Comparison of ENCODE assay signal across 13 cellular contexts in the genomic region with DNA sequence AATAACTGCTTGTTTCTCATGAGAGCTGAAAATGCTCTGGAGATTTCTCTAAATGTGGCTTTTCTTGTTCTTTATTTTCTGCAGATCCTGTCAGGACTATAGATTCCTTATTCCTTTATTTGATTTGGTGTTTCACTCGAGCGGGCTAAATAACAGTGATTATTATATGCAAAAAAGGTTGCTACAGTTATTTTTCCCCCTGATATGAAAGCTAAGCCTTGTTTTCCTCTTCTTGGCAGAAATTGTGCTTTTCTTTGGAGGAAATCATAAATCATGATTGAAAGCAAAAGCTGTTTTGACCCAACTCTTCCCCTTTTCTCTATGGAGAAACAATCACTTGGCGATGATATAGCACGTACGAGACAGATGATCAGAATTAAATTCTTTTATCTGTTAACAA. TPM values are rescaled to one million over a fixed set of nuclear protein-coding genes. Genes with fewer than 3 reads are reported as not detected.
DNase-seq lines count a peak whose midpoint lies in the region; ATAC-seq and TF ChIP-seq lines count a peak whose summit lies in the region.
"Had no signal": no experiment of that assay in that cellular context is flagged by ENCODE, and none has a peak within 500 bp of the region (broad histone marks: within the 10 kb centered on the region; RNA-seq: fewer than 3 reads in every experiment).

No MANE protein-coding gene starts in this region.

- H3K36me3 ChIP-seq in heart right ventricle (no peaks in the 10 kb centered on the region), uterus (no peaks in the 10 kb centered on the region), endodermal cell (ENCODE audit: control insufficient read depth, insufficient read depth, low read length) (no peaks in the 10 kb centered on the region)

- H3K9me3 ChIP-seq in heart right ventricle (no peaks in the 10 kb centered on the region), uterus (no peaks in the 10 kb centered on the region), endodermal cell (ENCODE audit: control insufficient read depth, low read length) (no peaks in the 10 kb centered on the region)

- no peak for TF ChIP-seq POLR2A in uterus (IDR thresholded peaks at IDR 0.05)

- H3K36me3 Mint-ChIP-seq in neural crest cell (ENCODE audit: low read depth) (peaks cover 2% of the 10 kb centered on the region), endodermal cell (ENCODE audit: low read depth) (peaks cover 6% of the 10 kb centered on the region)

- DNase-seq in heart right ventricle = no peak
- no peak for DNase-seq in Right ventricle myocardium inferior (ENCODE audit: missing footprints)
- DNase-seq in dorsolateral prefrontal cortex = no peak
- DNase-seq in neural crest cell (ENCODE audit: low read depth, low spot score) = no peak
- DNase-seq in uterus = no peak
- DNase-seq in activated CD4-positive, alpha-beta T cell treated with anti-CD3 and anti-CD28 coated beads, Interleukin-2, amount 50 U/mL, for 4 hours = no peak
- no peak for DNase-seq in endodermal cell
- DNase-seq: ACHN, NCI-H2227 treated with DMSO at 0.1 percent for 48 hours had no signal

- H3K9me3 Mint-ChIP-seq in neural crest cell = no peaks in the 10 kb centered on the region
- H3K9me3 Mint-ChIP-seq in endodermal cell = no peaks in the 10 kb centered on the region
- H3K9me3 Mint-ChIP-seq: central memory CD8-positive, alpha-beta T cell; stimulated activated naive CD8-positive, alpha-beta T cell treated with anti-CD3 and anti-CD28 coated beads, Interleukin-15, Interleukin-2, amounts not matched to agents 100 ng/mL and 50 ng/mL, for 24 hours; T-helper 1 cell treated with Interleukin-12 subunit alpha and Interleukin-12 subunit beta and Interleukin-4 antibody, amounts not matched to agents 30 μg/mL and 1 μg/mL, for 36 hours had no signal

- H3K27ac ChIP-seq in heart right ventricle (peak overlapping the region; percentile 52 to 96 (median 80)), dorsolateral prefrontal cortex (peak overlapping the region; percentile 67 to 100 (median 96)), uterus (peak overlapping the region; percentile 70 to 76), endodermal cell (ENCODE audit: low read depth, low read length) (no peak overlapping the region)

- intact Hi-C loops in heart right ventricle (cut with DNase I) = loop anchor here in 2 of 10 donors (2.0 kb wide), 2 partner anchors 29 to 31 kb away; partner anchors contain the start of gene PPFIBP1 (in 1 of the 2)
- intact Hi-C loops in Right ventricle myocardium inferior (cut with DNase I) = loop anchor here (2.0 to 5.0 kb wide), 2 partner anchors 17 to 37 kb away; no protein-coding TSS in a partner anchor
- intact Hi-C loops in dorsolateral prefrontal cortex (cut with DNase I) = loop anchor here in 1 of 2 donors (5.0 kb wide), 1 partner anchor 33 kb away; the partner anchor contains the start of gene PPFIBP1
- intact Hi-C loops in uterus (cut with DNase I; ENCODE audit: low total_unique reads) = no loop called here

- H3K4me3 ChIP-seq in heart right ventricle (peak overlapping the region in 8 of 10 donors; percentile 11 to 31 (median 22)), dorsolateral prefrontal cortex (peak overlapping the region in 57 of 59 donors; percentile 3 to 62 (median 34)), uterus (peak overlapping the region in 1 of 2 donors; percentile 17), endodermal cell (ENCODE audit: low read length) (no peak overlapping the region)

- ATAC-seq in heart right ventricle = no peak
- no peak for ATAC-seq in Right ventricle myocardium inferior
- no peak for ATAC-seq in HG03039 (IDR thresholded peaks at IDR 0.05; ENCODE audit: unreplicated experiment)

- H3K9ac ChIP-seq in endodermal cell (ENCODE audit: extremely low read depth, low read length, poor library complexity, severe bottlenecking) = no peak overlapping the region

- H3K27me3 ChIP-seq in heart right ventricle (no peaks in the 10 kb centered on the region), dorsolateral prefrontal cortex (no peaks in the 10 kb centered on the region), uterus (no peaks in the 10 kb centered on the region), endodermal cell (ENCODE audit: control insufficient read depth, insufficient read depth, low read length, poor library complexity, severe bottlenecking) (no peaks in the 10 kb centered on the region)

- H3K27me3 Mint-ChIP-seq in neural crest cell (ENCODE audit: low read depth) (no peaks in the 10 kb centered on the region), endodermal cell (ENCODE audit: insufficient read depth) (no peaks in the 10 kb centered on the region)

- TF ChIP-seq CTCF in heart right ventricle (IDR thresholded peaks at IDR 0.05) (no peak), dorsolateral prefrontal cortex (IDR thresholded peaks at IDR 0.05 in 54 of 56, conservative IDR thresholded peaks at IDR 0.05 in 2 of 56; ENCODE audit: low read depth in 1 of 56, partially characterized antibody in 56 of 56) (no peak), neural crest cell (conservative IDR thresholded peaks at IDR 0.05) (no peak), uterus (IDR thresholded peaks at IDR 0.05) (no peak), endodermal cell (conservative IDR thresholded peaks at IDR 0.05) (no peak)

- H3K4me1 ChIP-seq in heart right ventricle (peaks cover 18 to 99% (median 91%) of the 10 kb centered on the region in 9 donors), uterus (peaks cover 10 to 11% of the 10 kb centered on the region in 2 donors), endodermal cell (ENCODE audit: control insufficient read depth, insufficient read depth, low read length) (peaks cover 17% of the 10 kb centered on the region)

- peak overlapping the region; percentile 98 for H3K27ac Mint-ChIP-seq in neural crest cell (ENCODE audit: unreplicated experiment)
- no peak overlapping the region for H3K27ac Mint-ChIP-seq in endodermal cell
- H3K27ac Mint-ChIP-seq: stimulated activated naive CD8-positive, alpha-beta T cell treated with anti-CD3 and anti-CD28 coated beads, Interleukin-15, Interleukin-2, amounts not matched to agents 100 ng/mL and 50 ng/mL, for 24 hours; T-helper 1 cell treated with Interleukin-12 subunit alpha and Interleukin-12 subunit beta and Interleukin-4 antibody, amounts not matched to agents 30 μg/mL and 1 μg/mL, for 36 hours had no signal

- H3K4me3 Mint-ChIP-seq in neural crest cell (peak overlapping the region; percentile 54), endodermal cell (no peak overlapping the region)
- H3K4me3 Mint-ChIP-seq: central memory CD8-positive, alpha-beta T cell; stimulated activated naive CD8-positive, alpha-beta T cell treated with anti-CD3 and anti-CD28 coated beads, Interleukin-15, Interleukin-2, amounts not matched to agents 100 ng/mL and 50 ng/mL, for 24 hours; T-helper 1 cell treated with Interleukin-12 subunit alpha and Interleukin-12 subunit beta and Interleukin-4 antibody, amounts not matched to agents 30 μg/mL and 1 μg/mL, for 36 hours had no signal

- peaks cover 65% of the 10 kb centered on the region for H3K4me1 Mint-ChIP-seq in neural crest cell
- peaks cover 55% of the 10 kb centered on the region for H3K4me1 Mint-ChIP-seq in endodermal cell
- H3K4me1 Mint-ChIP-seq: central memory CD8-positive, alpha-beta T cell had no signal

- 31 to 45% methylated on average over 5 of the region's 5 CpGs for WGBS in heart right ventricle, 2 donors
- WGBS in endodermal cell (ENCODE audit: insufficient coverage in 1 of 2, insufficient read length in 1 of 2), 2 experiments = 92% methylated on average over 5 of the region's 5 CpGs; no CpG with 5 or more reads in 1 of the 2 experiments

RNA-seq across cellular contexts. Expression of gene PPFIBP1, which starts 31.3 kb away (rescaled TPM):
- total RNA-seq in heart right ventricle = 100 to 1,000 TPM; 233 to 450 (median 325) TPM
- polyA plus RNA-seq in heart right ventricle = 10 to 100 TPM; 22.9 to 64.7 TPM
- 330 TPM for total RNA-seq in Right ventricle myocardium inferior
- 100 to 1,000 TPM; 105 to 192 (median 143) TPM for total RNA-seq in dorsolateral prefrontal cortex
- 47.5 and 49.2 TPM in 2 replicates for total RNA-seq in neural crest cell
- 100 to 1,000 TPM in 1 of 4 donors, 10 to 100 TPM in 3; 43.8 to 139 (median 82.7) TPM for total RNA-seq in uterus
- total RNA-seq in endodermal cell = 100 to 1,000 TPM in 1 of 2 donors, 10 to 100 TPM in 1; 98.5 to 213 TPM
- 28.0 TPM for polyA plus RNA-seq in endodermal cell (2013, experiment 1 of 2)
- polyA plus RNA-seq in endodermal cell (2013, experiment 2 of 2) = 25.9 TPM
